Comparison of ENCODE assay signal across 20 cellular contexts in the genomic region with DNA sequence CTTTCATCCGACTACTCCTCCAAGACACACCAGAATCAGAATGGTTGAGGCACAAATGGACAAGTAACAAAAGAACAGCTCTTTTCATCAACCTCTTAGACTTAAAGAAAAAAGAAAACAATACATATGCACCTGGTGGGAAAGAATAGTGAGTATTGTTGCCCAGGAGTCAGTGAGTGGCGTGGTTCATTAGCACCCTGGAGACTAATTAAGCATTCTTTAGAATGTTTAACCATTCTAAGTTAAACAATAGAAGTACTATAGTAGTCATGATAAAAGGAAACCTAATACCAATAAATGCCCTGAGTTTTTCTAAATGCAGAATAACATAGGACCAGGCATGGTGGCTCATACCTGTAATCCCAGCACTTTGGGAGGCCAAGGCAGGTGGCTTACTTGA. TPM values are rescaled to one million over a fixed set of nuclear protein-coding genes. Genes with fewer than 3 reads are reported as not detected.
A peak's percentile ranks its signal among the peaks of the same experiment; 100 is the strongest.
DNase-seq lines count a peak whose midpoint lies in the region; ATAC-seq lines count a peak whose summit lies in the region.
"Had no signal": no experiment of that assay in that cellular context is flagged by ENCODE, and none has a peak within 500 bp of the region (broad histone marks: within the 10 kb centered on the region; RNA-seq: fewer than 3 reads in every experiment).

No MANE protein-coding gene starts in this region.

- no peaks in the 10 kb centered on the region for H3K36me3 ChIP-seq in H7 (replicated peaks; ENCODE audit: control insufficient read depth, insufficient read depth, low read length)
- no peaks in the 10 kb centered on the region for H3K36me3 ChIP-seq in iPS-18a (ENCODE audit: control insufficient read depth, low read depth, low read length)
- H3K36me3 ChIP-seq: transverse colon had no signal

- H3K9ac ChIP-seq in iPS-18a (ENCODE audit: low read length), result no peak overlapping the region
- H3K9ac ChIP-seq: SK-N-SH had no signal

- H3K9me3 ChIP-seq in iPS-18a (ENCODE audit: control insufficient read depth, low read depth, low read length), result no peaks in the 10 kb centered on the region
- H3K9me3 ChIP-seq: HAP-1, mucosa of descending colon, SK-N-SH, transverse colon had no signal

- peaks cover 52% of the 10 kb centered on the region for H3K4me1 ChIP-seq in iPS-18a (ENCODE audit: control insufficient read depth, low read depth, low read length)

- no peak overlapping the region for H3K27ac ChIP-seq in iPS-18a (ENCODE audit: low read length)
- H3K27ac ChIP-seq: RWPE1, transverse colon had no signal

- peak; percentile 14 for DNase-seq in H7
- DNase-seq in NCI-H1417 (lab: John Stamatoyannopoulos, UW), result peak; percentile 10 to 84 (median 39)
- peak; percentile 97 for DNase-seq in NCI-H69 (lab: John Stamatoyannopoulos, UW)
- no peak for DNase-seq in OCI-M2 (lab: John Stamatoyannopoulos, UW; ENCODE audit: unreplicated experiment)
- DNase-seq in DMS79 treated with DMSO at 0.1 percent for 48 hours (lab: John Stamatoyannopoulos, UW), result no peak
- DNase-seq: activated CD8-positive, alpha-beta memory T cell treated with anti-CD3 and anti-CD28 coated beads for 24 hours; DND-41; head of caudate nucleus; Kasumi-1; mucosa of descending colon; NCI-H1092; NCI-H2227 treated with DMSO at 0.1 percent for 48 hours; SK-N-SH; stimulated activated CD4-positive, alpha-beta T cell treated with anti-CD3 and anti-CD28 coated beads, Interleukin-2, amount 100 ng/mL, for 24 hours; stimulated activated naive CD8-positive, alpha-beta T cell treated with anti-CD3 and anti-CD28 coated beads, Interleukin-15, Interleukin-2, amounts not matched to agents 100 U/mL and 50 U/mL, for 24 hours; transverse colon had no signal

- H3K4me3 ChIP-seq in H7 (ENCODE audit: insufficient read depth, low read depth, low read length) (no peak overlapping the region), iPS-18a (ENCODE audit: low read length) (peak overlapping the region; percentile 5)
- H3K4me3 ChIP-seq: HAP-1, mucosa of descending colon, transverse colon had no signal

- no peaks in the 10 kb centered on the region for H3K27me3 ChIP-seq in H7 (ENCODE audit: control insufficient read depth, insufficient read depth, low read length)
- H3K27me3 ChIP-seq in iPS-18a (ENCODE audit: control insufficient read depth, insufficient read depth, low read length), result no peaks in the 10 kb centered on the region
- H3K27me3 ChIP-seq: transverse colon had no signal

- ATAC-seq in HG03565 (IDR thresholded peaks at IDR 0.05; ENCODE audit: unreplicated experiment), result no peak
- ATAC-seq: mucosa of descending colon; stimulated activated naive CD8-positive, alpha-beta T cell treated with anti-CD3 and anti-CD28 coated beads, Interleukin-15, Interleukin-2, amounts not matched to agents 100 U/mL and 50 U/mL, for 24 hours had no signal

RNA-seq across cellular contexts. Expression of gene ZNF292, which starts 16.9 kb away (rescaled TPM):
- total RNA-seq in H7 (2014; rRNA removed; shearing (Covaris generic)), result 7.6 and 12.6 TPM in 2 replicates

Comparison
In these comparisons a context has a peak if more than half of its experiments do, and no peak if none do; other contexts are left out.
1. DNase-seq: peak in H7 (single experiment), NCI-H1417 (3 of 3) and NCI-H69 (single experiment); none in OCI-M2 (single experiment) and DMS79 treated with DMSO at 0.1 percent for 48 hours (single experiment).